Comparison of ENCODE assay signal across 1 cellular context in genomic region chr15:96870510-96871039, GRCh38.
TF ChIP-seq lines count a peak whose summit lies in the region.

No MANE protein-coding gene starts in this region.

TF ChIP-seq in GM23338, 12 proteins besides CTCF, POLR2A, EP300 and RAD21 (continued from another document):
- TF ChIP-seq, protein P1, sequence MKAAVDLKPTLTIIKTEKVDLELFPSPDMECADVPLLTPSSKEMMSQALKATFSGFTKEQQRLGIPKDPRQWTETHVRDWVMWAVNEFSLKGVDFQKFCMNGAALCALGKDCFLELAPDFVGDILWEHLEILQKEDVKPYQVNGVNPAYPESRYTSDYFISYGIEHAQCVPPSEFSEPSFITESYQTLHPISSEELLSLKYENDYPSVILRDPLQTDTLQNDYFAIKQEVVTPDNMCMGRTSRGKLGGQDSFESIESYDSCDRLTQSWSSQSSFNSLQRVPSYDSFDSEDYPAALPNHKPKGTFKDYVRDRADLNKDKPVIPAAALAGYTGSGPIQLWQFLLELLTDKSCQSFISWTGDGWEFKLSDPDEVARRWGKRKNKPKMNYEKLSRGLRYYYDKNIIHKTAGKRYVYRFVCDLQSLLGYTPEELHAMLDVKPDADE (IDR thresholded peaks at IDR 0.05) = no peak
- TF ChIP-seq NANOG (IDR thresholded peaks at IDR 0.05; ENCODE audit: borderline replicate concordance) (peak; percentile 24; the same call in 1 of the 2 replicates), POLR2AphosphoS5 (IDR thresholded peaks at IDR 0.05; ENCODE audit: low read depth) (no peak)
